11 cellular contexts compared by ENCODE assay signal in genomic region chr3:197958346-197958745, GRCh38. TPM values are rescaled to one million over a fixed set of nuclear protein-coding genes. Genes with fewer than 3 reads are reported as not detected.
DNase-seq lines count a peak whose midpoint lies in the region; ATAC-seq and TF ChIP-seq lines count a peak whose summit lies in the region.
"Had no signal": no experiment of that assay in that cellular context is flagged by ENCODE, and none has a peak within 500 bp of the region (broad histone marks: within the 10 kb centered on the region; RNA-seq: fewer than 3 reads in every experiment).

No MANE protein-coding gene starts in this region.

- POLR2A ChIA-PET in CD8-positive, alpha-beta memory T cell (lab: Charles Lee) = interaction anchor here (0.7 to 1.8 kb wide), 3 partner anchors 8 to 16 kb away, joined by 3 to 13 read pairs (median 4); partner anchors contain the start of gene RPL35A

- no peaks in the 10 kb centered on the region for H3K27me3 ChIP-seq in CD8-positive, alpha-beta memory T cell (ENCODE audit: insufficient read depth, low read length, poor library complexity, severe bottlenecking)

- peaks cover 0 to 57% (median 20%) of the 10 kb centered on the region in 3 donors for H3K36me3 Mint-ChIP-seq in CD8-positive, alpha-beta memory T cell
- H3K36me3 Mint-ChIP-seq in activated naive CD8-positive, alpha-beta T cell = peaks cover 10% of the 10 kb centered on the region
- peaks cover 42% of the 10 kb centered on the region for H3K36me3 Mint-ChIP-seq in nephron (ENCODE audit: low read depth)

- no peaks in the 10 kb centered on the region for H3K27me3 Mint-ChIP-seq in CD8-positive, alpha-beta memory T cell
- H3K27me3 Mint-ChIP-seq in activated naive CD8-positive, alpha-beta T cell = no peaks in the 10 kb centered on the region
- no peaks in the 10 kb centered on the region for H3K27me3 Mint-ChIP-seq in nephron (ENCODE audit: low read depth)

- H3K27ac ChIP-seq in CD8-positive, alpha-beta memory T cell (ENCODE audit: low read depth, low read length) = peak overlapping the region; percentile 74

- no peak for TF ChIP-seq CTCF in nephron (IDR thresholded peaks at IDR 0.05; ENCODE audit: unreplicated experiment in 3 of 3)

- H3K4me3 Mint-ChIP-seq in CD8-positive, alpha-beta memory T cell = peak overlapping the region in 4 of 7 donors; percentile 38 to 82 (median 59)
- peak overlapping the region; percentile 78 for H3K4me3 Mint-ChIP-seq in activated naive CD8-positive, alpha-beta T cell
- peak overlapping the region; percentile 60 to 93 (median 80) for H3K4me3 Mint-ChIP-seq in nephron

- in situ Hi-C loops in KBM-7 (cut with MboI; ENCODE audit: low pct_unique_long_range_greater_than_20kb, low sequenced_read_pairs) = no loop called here

- CTCF ChIA-PET in CD8-positive, alpha-beta memory T cell (lab: Charles Lee) = no interaction called here

- H3K4me1 ChIP-seq in CD8-positive, alpha-beta memory T cell (ENCODE audit: insufficient read depth, low read length) = peaks cover 45% of the 10 kb centered on the region

- peaks cover 34% of the 10 kb centered on the region for H3K36me3 ChIP-seq in CD8-positive, alpha-beta memory T cell (ENCODE audit: insufficient read depth, low read length)

- H3K9me3 ChIP-seq in CD8-positive, alpha-beta memory T cell (ENCODE audit: low read length) = no peaks in the 10 kb centered on the region

- peak overlapping the region in 7 of 8 donors; percentile 70 to 94 (median 89) for H3K27ac Mint-ChIP-seq in CD8-positive, alpha-beta memory T cell
- peak overlapping the region; percentile 88 for H3K27ac Mint-ChIP-seq in activated naive CD8-positive, alpha-beta T cell
- peak overlapping the region in 2 of 3 experiments; percentile 32 to 65 for H3K27ac Mint-ChIP-seq in nephron

- H3K9me3 Mint-ChIP-seq in CD8-positive, alpha-beta memory T cell = no peaks in the 10 kb centered on the region
- H3K9me3 Mint-ChIP-seq in activated naive CD8-positive, alpha-beta T cell (ENCODE audit: low read depth) = no peaks in the 10 kb centered on the region
- H3K9me3 Mint-ChIP-seq in nephron = no peaks in the 10 kb centered on the region

- DNase-seq in CD8-positive, alpha-beta memory T cell = no peak
- DNase-seq in KBM-7 (peak; percentile 54), SW480 (ENCODE audit: low spot score) (no peak)
- DNase-seq in activated CD4-positive, CD25-positive, alpha-beta regulatory T cell (lab: John Stamatoyannopoulos, UW) = no peak
- DNase-seq: activated CD4-positive, alpha-beta T cell treated with anti-CD3 and anti-CD28 coated beads, Interleukin-2, amount 50 U/mL, for 1 hour; GF-D8; NCI-H1105 had no signal

- H3K4me1 Mint-ChIP-seq in CD8-positive, alpha-beta memory T cell = peaks cover 60 to 80% (median 73%) of the 10 kb centered on the region in 3 donors
- H3K4me1 Mint-ChIP-seq in activated naive CD8-positive, alpha-beta T cell (ENCODE audit: low read depth) = peaks cover 77% of the 10 kb centered on the region
- H3K4me1 Mint-ChIP-seq in nephron = peaks cover 46% of the 10 kb centered on the region

- no peak overlapping the region for H3K4me3 ChIP-seq in CD8-positive, alpha-beta memory T cell (ENCODE audit: low read length)

- ATAC-seq in GM21423 (IDR thresholded peaks at IDR 0.05; ENCODE audit: unreplicated experiment) = no peak
- no peak for ATAC-seq in activated CD4-positive, CD25-positive, alpha-beta regulatory T cell treated with anti-CD3 and anti-CD28 coated beads, Interleukin-2, amount 50 U/mL, for 24 hours

RNA-seq across cellular contexts. Expression of gene LMLN, which starts 1.7 kb away (rescaled TPM):
- total RNA-seq in CD8-positive, alpha-beta memory T cell = 1 to 10 TPM; 7.3 to 7.4 TPM
- polyA plus RNA-seq in CD8-positive, alpha-beta memory T cell = 2.4 TPM

RNA-seq across cellular contexts. Expression of gene RPL35A, which starts 8.4 kb away (rescaled TPM):
- 1,000 to 10,000 TPM; 1,301 to 1,320 TPM for total RNA-seq in CD8-positive, alpha-beta memory T cell
- 1,628 TPM for polyA plus RNA-seq in CD8-positive, alpha-beta memory T cell
